In genomic region chr5:82416506-82416905, GRCh38 we compare ENCODE assay signal across 24 cellular contexts.
"Had no signal": no experiment of that assay in that cellular context is flagged by ENCODE, and none has a peak within 500 bp of the region (broad histone marks: within the 10 kb centered on the region; RNA-seq: fewer than 3 reads in every experiment).

No MANE protein-coding gene starts in this region.

- H3K4me1 Mint-ChIP-seq: activated naive CD8-positive, alpha-beta T cell treated with anti-CD3 and anti-CD28 coated beads for 36 hours; T-helper 17 cell had no signal

- H3K36me3 Mint-ChIP-seq: activated naive CD8-positive, alpha-beta T cell treated with anti-CD3 and anti-CD28 coated beads for 36 hours; natural killer cell; stimulated activated effector memory CD8-positive, alpha-beta T cell treated with anti-CD3 and anti-CD28 coated beads, Interleukin-12 subunit alpha, Interleukin-12 subunit beta, amount 100 ng/mL, for 72 hours had no signal

- H3K27me3 Mint-ChIP-seq: activated naive CD8-positive, alpha-beta T cell treated with anti-CD3 and anti-CD28 coated beads for 36 hours; T-helper 17 cell had no signal

- H3K27ac Mint-ChIP-seq: activated naive CD8-positive, alpha-beta T cell treated with anti-CD3 and anti-CD28 coated beads for 36 hours; activated T-helper 1 cell treated with anti-CD3 and anti-CD28 coated beads, Interleukin-12 subunit alpha, Interleukin-12 subunit beta, Interleukin-2, Interleukin-4 antibody, amounts not matched to agents 30 ng/mL and 10 ng/mL and 1 ng/mL, durations not matched to agents 14 hours and 24 hours and 36 hours; natural killer cell; stimulated activated effector memory CD8-positive, alpha-beta T cell treated with anti-CD3 and anti-CD28 coated beads, Interleukin-12 subunit alpha, Interleukin-12 subunit beta, amount 100 ng/mL, for 72 hours; T-helper 17 cell had no signal

- H3K27me3 ChIP-seq: body of pancreas, ovary, right lobe of liver, stomach, upper lobe of left lung had no signal

- H3K9me3 ChIP-seq: body of pancreas, ovary, right lobe of liver, stomach, upper lobe of left lung had no signal

- H3K9me3 Mint-ChIP-seq: activated naive CD8-positive, alpha-beta T cell treated with anti-CD3 and anti-CD28 coated beads for 36 hours; activated T-helper 1 cell treated with anti-CD3 and anti-CD28 coated beads, Interleukin-12 subunit alpha, Interleukin-12 subunit beta, Interleukin-2, Interleukin-4 antibody, amounts not matched to agents 30 ng/mL and 10 ng/mL and 1 ng/mL, durations not matched to agents 14 hours and 24 hours and 36 hours; natural killer cell; stimulated activated effector memory CD8-positive, alpha-beta T cell treated with anti-CD3 and anti-CD28 coated beads, Interleukin-12 subunit alpha, Interleukin-12 subunit beta, amount 100 ng/mL, for 72 hours had no signal

- H3K36me3 ChIP-seq: ovary, right lobe of liver, stomach, upper lobe of left lung, WERI-Rb-1 had no signal

- H3K4me1 ChIP-seq: body of pancreas, right lobe of liver had no signal

- H3K27ac ChIP-seq: body of pancreas, ovary, right lobe of liver, stomach, WERI-Rb-1 had no signal

- ATAC-seq: body of pancreas; natural killer cell; right lobe of liver; stimulated activated effector memory CD8-positive, alpha-beta T cell treated with anti-CD3 and anti-CD28 coated beads, Interleukin-12 subunit alpha, Interleukin-12 subunit beta, amount 100 ng/mL, for 72 hours; T-helper 17 cell had no signal

- H3K4me3 Mint-ChIP-seq: activated naive CD8-positive, alpha-beta T cell treated with anti-CD3 and anti-CD28 coated beads for 36 hours; activated T-helper 1 cell treated with anti-CD3 and anti-CD28 coated beads, Interleukin-12 subunit alpha, Interleukin-12 subunit beta, Interleukin-2, Interleukin-4 antibody, amounts not matched to agents 30 ng/mL and 10 ng/mL and 1 ng/mL, durations not matched to agents 14 hours and 24 hours and 36 hours; natural killer cell; stimulated activated effector memory CD8-positive, alpha-beta T cell treated with anti-CD3 and anti-CD28 coated beads, Interleukin-12 subunit alpha, Interleukin-12 subunit beta, amount 100 ng/mL, for 72 hours; T-helper 17 cell had no signal

- DNase-seq: activated CD4-positive, alpha-beta T cell treated with anti-CD3 and anti-CD28 coated beads, Interleukin-2, amount 50 U/mL, for 48 hours; activated gamma-delta T cell treated with Interleukin-2 at 50 U/mL for 16 hours; activated naive CD8-positive, alpha-beta T cell treated with anti-CD3 and anti-CD28 coated beads for 36 hours; activated T-cell treated with anti-CD3 and anti-CD28 coated beads for 4 hours; amniotic stem cell; body of pancreas; caudate nucleus; erythroblast; foreskin melanocyte; glutamatergic neuron; hypothalamus; mesenchymal stem cell; natural killer cell; ovary; right lobe of liver; small intestine; stimulated activated CD4-positive, alpha-beta T cell treated with anti-CD3 and anti-CD28 coated beads, Interleukin-15, amount 100 ng/mL, for 24 hours; stimulated activated CD4-positive, alpha-beta T cell treated with anti-CD3 and anti-CD28 coated beads, Interleukin-4, amount 100 ng/mL, for 1 hour; stomach; T-helper 17 cell; upper lobe of left lung; WERI-Rb-1 had no signal

- H3K4me3 ChIP-seq: body of pancreas, ovary, right lobe of liver, stomach, upper lobe of left lung had no signal
